ENCODE assay signal across 8 cellular contexts in the genomic region with DNA sequence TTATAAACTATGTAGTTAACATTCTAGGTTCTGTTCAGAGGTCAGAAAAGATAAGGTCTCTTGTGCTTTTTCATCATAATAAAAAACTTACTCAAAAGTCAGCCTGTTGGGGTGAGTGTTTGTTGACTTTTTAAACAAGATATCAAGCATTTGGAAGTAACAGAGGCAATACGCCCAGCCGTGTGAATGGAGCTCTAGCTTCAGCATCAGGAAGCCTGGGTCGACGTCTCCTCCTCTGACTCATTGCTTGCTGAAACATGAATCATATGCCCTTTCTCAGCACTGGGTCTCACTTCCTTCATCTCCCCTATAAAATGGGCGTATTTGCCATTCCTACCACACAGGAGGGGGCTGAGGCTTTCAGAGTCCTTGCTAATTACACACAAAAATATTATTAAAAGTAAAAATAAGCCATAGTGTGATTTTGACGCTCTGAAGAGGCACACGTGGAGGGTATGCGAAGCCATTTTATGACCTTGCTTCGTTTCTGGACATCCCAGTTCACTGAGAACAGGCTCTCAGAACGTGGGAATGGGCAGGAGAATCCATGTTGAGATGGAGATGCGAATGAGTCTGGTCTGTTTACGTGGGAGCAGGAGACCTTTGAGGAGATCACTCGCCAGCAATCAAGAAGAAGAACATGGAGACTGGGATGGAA.
DNase-seq lines count a peak whose midpoint lies in the region; ATAC-seq and TF ChIP-seq lines count a peak whose summit lies in the region.

No MANE protein-coding gene starts in this region.

- intact Hi-C loops in A673 (cut with micrococcal nuclease; ENCODE audit: unreplicated experiment): loop anchor here (5.0 to 10.0 kb wide), 5 partner anchors 119 to 916 kb away; no protein-coding TSS in a partner anchor
- intact Hi-C loops in right lobe of liver (cut with DNase I): no loop called here

- TF ChIP-seq CTCF in A673 (conservative IDR thresholded peaks at IDR 0.05; ENCODE audit: low read depth, low read length): no peak
- no peak for TF ChIP-seq CTCF in astrocyte of the cerebellum (IDR thresholded peaks at IDR 0.05; ENCODE audit: low read depth, low read length, missing control alignments)
- TF ChIP-seq CTCF in right lobe of liver (IDR thresholded peaks at IDR 0.05): no peak
- TF ChIP-seq CTCF in mesothelial cell of epicardium (IDR thresholded peaks at IDR 0.05; ENCODE audit: unreplicated experiment): no peak

- peaks cover 25% of the 10 kb centered on the region for H3K4me1 ChIP-seq in A673 (ENCODE audit: insufficient read depth, low read length, poor library complexity, severe bottlenecking)
- H3K4me1 ChIP-seq in right lobe of liver: peaks cover 0 to 35% (median 11%) of the 10 kb centered on the region in 4 donors

- no peaks in the 10 kb centered on the region for H3K9me3 Mint-ChIP-seq in stimulated activated naive CD8-positive, alpha-beta T cell treated with anti-CD3 and anti-CD28 coated beads, Interleukin-15, amount 100 ng/mL, for 72 hours
- no peaks in the 10 kb centered on the region for H3K9me3 Mint-ChIP-seq in mesothelial cell of epicardium

- H3K27ac ChIP-seq in A673 (ENCODE audit: low read depth, low read length, poor library complexity, severe bottlenecking) (no peak overlapping the region), right lobe of liver (peak overlapping the region; percentile 78 to 98 (median 97))

- H3K9me3 ChIP-seq in A673 (ENCODE audit: low read depth, low read length, poor library complexity, severe bottlenecking) (no peaks in the 10 kb centered on the region), right lobe of liver (no peaks in the 10 kb centered on the region)

- H3K4me1 Mint-ChIP-seq in stimulated activated naive CD8-positive, alpha-beta T cell treated with anti-CD3 and anti-CD28 coated beads, Interleukin-15, amount 100 ng/mL, for 72 hours: peaks cover 42% of the 10 kb centered on the region
- H3K4me1 Mint-ChIP-seq in mesothelial cell of epicardium: peaks cover 9% of the 10 kb centered on the region

- ATAC-seq in right lobe of liver: peak in 3 of 4 donors; percentile 2 to 54 (median 7)
- ATAC-seq in stimulated activated naive CD8-positive, alpha-beta T cell treated with anti-CD3 and anti-CD28 coated beads, Interleukin-15, amount 100 ng/mL, for 72 hours: peak; percentile 82
- ATAC-seq in HG02610 (IDR thresholded peaks at IDR 0.05; ENCODE audit: unreplicated experiment): no peak

- CTCF ChIA-PET in A673 (lab: Charles Lee): interaction anchor here (1.2 kb wide), 2 partner anchors 1210 to 1211 kb away, joined by 3 to 4 read pairs; no protein-coding TSS in a partner anchor

- H3K36me3 ChIP-seq in A673 (ENCODE audit: insufficient read depth, low read length, poor library complexity, severe bottlenecking) (no peaks in the 10 kb centered on the region), right lobe of liver (no peaks in the 10 kb centered on the region)

- H3K4me3 ChIP-seq in A673 (ENCODE audit: low read depth, low read length, poor library complexity, severe bottlenecking) (no peak overlapping the region), astrocyte of the cerebellum (ENCODE audit: low read depth, low read length) (no peak overlapping the region), right lobe of liver (peak overlapping the region in 2 of 3 donors; percentile 64 to 75)

- TF ChIP-seq POLR2A in right lobe of liver (IDR thresholded peaks at IDR 0.05): peak; percentile 75

- peaks cover 27% of the 10 kb centered on the region for H3K27me3 Mint-ChIP-seq in stimulated activated naive CD8-positive, alpha-beta T cell treated with anti-CD3 and anti-CD28 coated beads, Interleukin-15, amount 100 ng/mL, for 72 hours
- H3K27me3 Mint-ChIP-seq in mesothelial cell of epicardium (ENCODE audit: low read depth): no peaks in the 10 kb centered on the region

- in situ Hi-C loops in astrocyte of the cerebellum (cut with HindIII; ENCODE audit: low sequenced_read_pairs): loop anchor here (5.0 to 25.0 kb wide), 3 partner anchors 84 to 796 kb away; a partner anchor contains a TSS

- 56% methylated on average over 13 of the region's 13 CpGs for WGBS in right lobe of liver (ENCODE audit: insufficient coverage, low coverage, low lambda C conversion rate, missing lambda C conversion rate)

- H3K36me3 Mint-ChIP-seq in mesothelial cell of epicardium: no peaks in the 10 kb centered on the region

- peak overlapping the region in 1 of 2 donors; percentile 44 for H3K4me3 Mint-ChIP-seq in stimulated activated naive CD8-positive, alpha-beta T cell treated with anti-CD3 and anti-CD28 coated beads, Interleukin-15, amount 100 ng/mL, for 72 hours
- no peak overlapping the region for H3K4me3 Mint-ChIP-seq in mesothelial cell of epicardium

- BruUV-seq in A673 (replicated peaks; lab: Mats Ljungman, UMichigan): no TSS peak

- POLR2A ChIA-PET in A673 (lab: Charles Lee; ENCODE audit: low non-redundant PET): no interaction called here

- H3K27me3 ChIP-seq in A673 (replicated peaks; ENCODE audit: insufficient read depth, low read depth, low read length, poor library complexity): no peaks in the 10 kb centered on the region
- H3K27me3 ChIP-seq in right lobe of liver: no peaks in the 10 kb centered on the region

- H3K27ac Mint-ChIP-seq in stimulated activated naive CD8-positive, alpha-beta T cell treated with anti-CD3 and anti-CD28 coated beads, Interleukin-15, amount 100 ng/mL, for 72 hours: peak overlapping the region; percentile 64 to 87
- no peak overlapping the region for H3K27ac Mint-ChIP-seq in mesothelial cell of epicardium

- peak; percentile 48 for DNase-seq in A673 (ENCODE audit: low spot score)
- peak; percentile 94 for DNase-seq in NCI-H226
- DNase-seq in astrocyte of the cerebellum (ENCODE audit: low read depth): peak; percentile 93
- DNase-seq in right lobe of liver: peak in 2 of 3 donors; percentile 59 to 81
- DNase-seq in stimulated activated naive CD8-positive, alpha-beta T cell treated with anti-CD3 and anti-CD28 coated beads, Interleukin-15, amount 100 ng/mL, for 72 hours: peak in 1 of 2 donors; percentile 59
- no peak for DNase-seq in mesothelial cell of epicardium (ENCODE audit: low spot score in 2 of 2, unreplicated experiment in 2 of 2)
- DNase-seq in SKM-1 (lab: John Stamatoyannopoulos, UW; ENCODE audit: unreplicated experiment): no peak

Comparison
In these comparisons a context has a peak if more than half of its experiments do, and no peak if none do; other contexts are left out.
1. DNase-seq: peak in A673 (single experiment), NCI-H226 (single experiment), astrocyte of the cerebellum (single experiment) and right lobe of liver (2 of 3); none in mesothelial cell of epicardium (0 of 2) and SKM-1 (single experiment).
2. H3K4me3 ChIP-seq: peak in right lobe of liver (2 of 3); none in A673 (single experiment) and astrocyte of the cerebellum (single experiment).